Comparison of ENCODE assay signal across 8 cellular contexts in the genomic region with DNA sequence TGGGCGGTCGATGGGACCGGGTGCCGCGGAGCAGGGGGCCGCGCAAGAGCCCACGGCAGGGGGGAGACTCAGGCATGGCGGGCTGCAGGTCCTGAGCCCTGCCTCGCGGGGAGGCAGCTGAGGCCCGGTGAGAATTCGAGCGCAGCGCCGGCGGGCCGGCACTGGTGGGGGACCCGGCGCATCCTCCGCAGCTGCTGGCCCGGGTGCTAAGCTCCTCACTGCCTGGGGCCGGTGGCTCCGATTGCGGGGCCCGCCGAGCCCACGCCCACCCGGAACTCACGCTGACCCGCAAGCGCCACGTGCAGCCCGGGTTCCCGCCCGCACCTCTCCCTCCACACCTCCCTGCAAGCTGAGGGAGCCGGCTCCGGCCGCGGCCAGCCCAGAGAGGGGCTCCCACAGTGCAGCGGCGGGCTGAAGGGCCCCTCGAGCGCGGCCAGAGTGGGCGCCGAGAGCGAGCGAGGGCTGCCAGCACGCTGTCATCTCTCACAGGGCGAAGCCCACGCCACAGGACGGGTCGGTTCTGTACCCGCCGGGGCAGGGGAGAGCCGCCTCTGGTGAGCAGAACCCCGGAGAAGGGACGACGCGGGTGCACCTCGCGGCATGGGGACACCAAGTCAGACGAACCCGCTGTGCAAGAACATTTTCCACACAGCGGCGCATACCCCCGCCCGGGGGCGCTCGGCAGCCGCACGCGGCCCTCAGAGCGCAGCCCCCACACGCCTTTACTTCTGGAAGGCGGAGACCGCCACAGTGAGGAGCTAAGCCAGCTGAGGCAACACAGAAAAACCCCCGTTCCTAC. TPM values are rescaled to one million over a fixed set of nuclear protein-coding genes. Genes with fewer than 3 reads are reported as not detected.
DNase-seq lines count a peak whose midpoint lies in the region; ATAC-seq and TF ChIP-seq lines count a peak whose summit lies in the region.

No MANE protein-coding gene starts in this region.

- CTCF ChIA-PET in SK-N-SH (lab: Yijun Ruan, JAX): interaction anchor here (0.8 to 4.1 kb wide), 9 partner anchors 16 to 96 kb away, joined by 3 to 37 read pairs (median 5); no protein-coding TSS in a partner anchor
- CTCF ChIA-PET in activated CD4-positive, alpha-beta memory T cell treated with anti-CD3 and anti-CD28 coated beads for 36 hours (lab: Charles Lee): interaction anchor here (0.7 to 5.0 kb wide), 11 partner anchors 13 to 312 kb away, joined by 3 to 47 read pairs (median 3); a partner anchor contains a TSS

- peaks cover 27% of the 10 kb centered on the region for H4K20me1 ChIP-seq in SK-N-SH (ENCODE audit: insufficient read depth)

- no peak; the same call in 1 of the 2 replicates for TF ChIP-seq CTCF in SK-N-SH (IDR thresholded peaks at IDR 0.05)
- TF ChIP-seq CTCF in GM10266 (IDR thresholded peaks at IDR 0.05; ENCODE audit: control insufficient read depth, insufficient read depth, low read depth, missing control alignments): no peak

- H3K4me3 Mint-ChIP-seq in activated CD4-positive, alpha-beta memory T cell treated with anti-CD3 and anti-CD28 coated beads for 36 hours: peak overlapping the region; percentile 87

- peak overlapping the region; percentile 4 to 47; a peak in 3 of 4 replicates for H3K27ac ChIP-seq in SK-N-SH (ENCODE audit: low read depth in 2 of 2, low read length in 1 of 2)
- no peak overlapping the region for H3K27ac ChIP-seq in iPS DF 6.9 (ENCODE audit: low read length)
- H3K27ac ChIP-seq in substantia nigra (ENCODE audit: low read depth, low read length, poor library complexity, severe bottlenecking): peak overlapping the region; percentile 70

- TF ChIP-seq EP300 in SK-N-SH (IDR thresholded peaks at IDR 0.05; ENCODE audit: borderline replicate concordance in 1 of 2, low read depth in 1 of 2, low read length in 1 of 2): no peak

- no peak for TF ChIP-seq RAD21 in SK-N-SH (IDR thresholded peaks at IDR 0.05; ENCODE audit: low read length)

- ATAC-seq in SK-N-SH treated with all-trans-retinoic acid at 6 μM for 48 hours: no peak

- no peaks in the 10 kb centered on the region for H3K9me2 ChIP-seq in SK-N-SH

- H3K9me3 ChIP-seq in SK-N-SH: no peaks in the 10 kb centered on the region
- no peaks in the 10 kb centered on the region for H3K9me3 ChIP-seq in iPS DF 6.9 (ENCODE audit: control insufficient read depth, insufficient read depth, low read length)

- no peaks in the 10 kb centered on the region for H3K27me3 Mint-ChIP-seq in activated CD4-positive, alpha-beta memory T cell treated with anti-CD3 and anti-CD28 coated beads for 36 hours

- DNase-seq in SK-N-SH (peak; percentile 55), iPS DF 6.9 (ENCODE audit: low read depth, low spot score) (no peak), substantia nigra (lab: John Stamatoyannopoulos, UW) (peak in 1 of 49 donors; percentile 41), AG08395 (ENCODE audit: low spot score) (no peak), NCI-H2081 treated with DMSO at 0.1 percent for 48 hours (lab: John Stamatoyannopoulos, UW) (no peak), GM10266 (ENCODE audit: extremely low spot score) (no peak)
- no peak for DNase-seq in activated CD4-positive, alpha-beta memory T cell treated with anti-CD3 and anti-CD28 coated beads for 36 hours

- peaks cover 24% of the 10 kb centered on the region for H3K4me1 Mint-ChIP-seq in activated CD4-positive, alpha-beta memory T cell treated with anti-CD3 and anti-CD28 coated beads for 36 hours (ENCODE audit: low read depth)

- intact Hi-C loops in activated CD4-positive, alpha-beta memory T cell treated with anti-CD3 and anti-CD28 coated beads for 36 hours (cut with micrococcal nuclease): loop anchor here (1.0 to 5.0 kb wide), 6 partner anchors 27 to 739 kb away; a partner anchor contains a TSS

- H3K79me2 ChIP-seq in SK-N-SH (ENCODE audit: insufficient read depth): peaks cover 37% of the 10 kb centered on the region

- H2AFZ ChIP-seq in SK-N-SH (ENCODE audit: low read depth): peak overlapping the region; percentile 99

- H3K36me3 ChIP-seq in SK-N-SH (replicated peaks in 1 of 2; ENCODE audit: control insufficient read depth in 1 of 2, insufficient read depth in 2 of 2, low read length in 1 of 2) (peaks cover 7 to 11% of the 10 kb centered on the region in 2 experiments), iPS DF 6.9 (ENCODE audit: control insufficient read depth, insufficient read depth, low read length) (peaks cover 16% of the 10 kb centered on the region)

- H3K4me2 ChIP-seq in SK-N-SH: peak overlapping the region; percentile 97

- POLR2A ChIA-PET in SK-N-SH (lab: Yijun Ruan, JAX): interaction anchor here (0.8 to 1.4 kb wide), 3 partner anchors 21 to 269 kb away, joined by 3 to 8 read pairs (median 3); a partner anchor contains a TSS
- POLR2A ChIA-PET in activated CD4-positive, alpha-beta memory T cell treated with anti-CD3 and anti-CD28 coated beads for 36 hours (lab: Charles Lee): interaction anchor here (1.1 to 2.2 kb wide), 4 partner anchors 26 to 233 kb away, joined by 3 to 9 read pairs (median 4); no protein-coding TSS in a partner anchor

- peaks cover 2% of the 10 kb centered on the region for H3K9me3 Mint-ChIP-seq in activated CD4-positive, alpha-beta memory T cell treated with anti-CD3 and anti-CD28 coated beads for 36 hours

- peaks cover 7% of the 10 kb centered on the region for H3F3A ChIP-seq in SK-N-SH (replicated peaks; ENCODE audit: insufficient read depth)

- peaks cover 18% of the 10 kb centered on the region for H3K36me3 Mint-ChIP-seq in activated CD4-positive, alpha-beta memory T cell treated with anti-CD3 and anti-CD28 coated beads for 36 hours

- peaks cover 8 to 14% of the 10 kb centered on the region in 2 experiments; a peak in 3 of 4 replicates for H3K4me1 ChIP-seq in SK-N-SH (ENCODE audit: control insufficient read depth in 1 of 2, insufficient read depth in 2 of 2, low read depth in 1 of 2, low read length in 1 of 2)
- H3K4me1 ChIP-seq in iPS DF 6.9 (ENCODE audit: control insufficient read depth, insufficient read depth, low read length): peaks cover 5% of the 10 kb centered on the region; the same call in 1 of the 2 replicates

- H3K27ac Mint-ChIP-seq in activated CD4-positive, alpha-beta memory T cell treated with anti-CD3 and anti-CD28 coated beads for 36 hours: peak overlapping the region; percentile 80

- H3K9ac ChIP-seq in SK-N-SH: peak overlapping the region; percentile 75

- H3K4me3 ChIP-seq in SK-N-SH (ENCODE audit: low read depth in 2 of 2, low read length in 1 of 2) (peak overlapping the region; percentile 88 to 99), iPS DF 6.9 (ENCODE audit: low read length) (peak overlapping the region; percentile 26; the same call in 1 of the 2 replicates)

- no peaks in the 10 kb centered on the region for H3K27me3 ChIP-seq in SK-N-SH (ENCODE audit: insufficient read depth)
- H3K27me3 ChIP-seq in iPS DF 6.9 (ENCODE audit: control insufficient read depth, insufficient read depth, low read length): no peaks in the 10 kb centered on the region

- 82% methylated on average over 21 of the region's 79 CpGs for WGBS in SK-N-SH (ENCODE audit: low lambda C conversion rate)
- WGBS in iPS DF 6.9 (ENCODE audit: insufficient coverage, insufficient read length): no CpG with 5 or more reads among the region's 79 CpGs

TF ChIP-seq in SK-N-SH, 30 proteins besides CTCF, POLR2A, EP300 and RAD21:
- TF ChIP-seq JUND (IDR thresholded peaks at IDR 0.05) (no peak), CHD2 (IDR thresholded peaks at IDR 0.05; ENCODE audit: low read length, partially characterized antibody) (no peak), SIN3A (IDR thresholded peaks at IDR 0.05; ENCODE audit: borderline replicate concordance, low read depth, low read length) (no peak), FOXJ3 (CRISPR knock-in tag; IDR thresholded peaks at IDR 0.05) (no peak), MEF2A (IDR thresholded peaks at IDR 0.05; ENCODE audit: borderline replicate concordance, low read depth) (no peak), GATA2 (CRISPR knock-in tag; IDR thresholded peaks at IDR 0.05) (no peak), RCOR1 (IDR thresholded peaks at IDR 0.05; ENCODE audit: low read length) (no peak), FOXM1 (IDR thresholded peaks at IDR 0.05; ENCODE audit: low read depth) (no peak)

TF ChIP-seq in SK-N-SH treated with all-trans-retinoic acid at 6 μM for 48 hours, 23 proteins besides CTCF, POLR2A, EP300 and RAD21 (continues in another document):
- TF ChIP-seq, protein P1, sequence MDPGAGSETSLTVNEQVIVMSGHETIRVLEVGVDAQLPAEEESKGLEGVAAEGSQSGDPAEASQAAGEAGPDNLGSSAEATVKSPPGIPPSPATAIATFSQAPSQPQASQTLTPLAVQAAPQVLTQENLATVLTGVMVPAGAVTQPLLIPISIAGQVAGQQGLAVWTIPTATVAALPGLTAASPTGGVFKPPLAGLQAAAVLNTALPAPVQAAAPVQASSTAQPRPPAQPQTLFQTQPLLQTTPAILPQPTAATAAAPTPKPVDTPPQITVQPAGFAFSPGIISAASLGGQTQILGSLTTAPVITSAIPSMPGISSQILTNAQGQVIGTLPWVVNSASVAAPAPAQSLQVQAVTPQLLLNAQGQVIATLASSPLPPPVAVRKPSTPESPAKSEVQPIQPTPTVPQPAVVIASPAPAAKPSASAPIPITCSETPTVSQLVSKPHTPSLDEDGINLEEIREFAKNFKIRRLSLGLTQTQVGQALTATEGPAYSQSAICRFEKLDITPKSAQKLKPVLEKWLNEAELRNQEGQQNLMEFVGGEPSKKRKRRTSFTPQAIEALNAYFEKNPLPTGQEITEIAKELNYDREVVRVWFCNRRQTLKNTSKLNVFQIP (CRISPR knock-in tag; IDR thresholded peaks at IDR 0.05; ENCODE audit: borderline replicate concordance, low read depth): no peak
- no peak for TF ChIP-seq ZNF565 (CRISPR knock-in tag; conservative IDR thresholded peaks at IDR 0.05; ENCODE audit: low read depth)

RNA-seq across cellular contexts. Expression of a gene that starts 1.2 kb away (rescaled TPM):
- 122 and 137 TPM in 2 replicates for polyA plus RNA-seq in SK-N-SH (2012; rRNA removed)
- 57.2 and 97.8 TPM in 2 replicates for polyA plus RNA-seq in SK-N-SH (2012; cell fraction: cytosol; rRNA removed)
- polyA plus RNA-seq in SK-N-SH (2012; cell fraction: nucleus; rRNA removed): 109 and 142 TPM in 2 replicates
- 100 to 1,000 TPM in 1 of 2 experiments, 10 to 100 TPM in 1; 97.6 to 109 TPM for total RNA-seq in activated CD4-positive, alpha-beta memory T cell treated with anti-CD3 and anti-CD28 coated beads for 36 hours

RNA-seq across cellular contexts. Expression of a gene that starts 27.7 kb away (rescaled TPM):
- 11.8 and 14.3 TPM in 2 replicates for polyA plus RNA-seq in SK-N-SH (2012; rRNA removed)
- 11.0 and 11.2 TPM in 2 replicates for polyA plus RNA-seq in SK-N-SH (2012; cell fraction: cytosol; rRNA removed)
- 44.6 and 48.8 TPM in 2 replicates for polyA plus RNA-seq in SK-N-SH (2012; cell fraction: nucleus; rRNA removed)
- total RNA-seq in activated CD4-positive, alpha-beta memory T cell treated with anti-CD3 and anti-CD28 coated beads for 36 hours: 1 to 10 TPM; 2.3 to 3.3 TPM

RNA-seq across cellular contexts. Expression of a gene that starts 43.8 kb away (rescaled TPM):
- 185 and 198 TPM in 2 replicates for polyA plus RNA-seq in SK-N-SH (2012; rRNA removed)
- 99.2 and 137 TPM in 2 replicates for polyA plus RNA-seq in SK-N-SH (2012; cell fraction: cytosol; rRNA removed)
- polyA plus RNA-seq in SK-N-SH (2012; cell fraction: nucleus; rRNA removed): 365 and 420 TPM in 2 replicates
- total RNA-seq in activated CD4-positive, alpha-beta memory T cell treated with anti-CD3 and anti-CD28 coated beads for 36 hours: 100 to 1,000 TPM; 131 to 133 TPM

RNA-seq across cellular contexts. Expression of a gene that starts 49.2 kb away (rescaled TPM):
- 2.9 and 3.1 TPM in 2 replicates for polyA plus RNA-seq in SK-N-SH (2012; rRNA removed)
- 1.4 and 2.2 TPM in 2 replicates for polyA plus RNA-seq in SK-N-SH (2012; cell fraction: cytosol; rRNA removed)
- 1.7 TPM in 2 replicates for polyA plus RNA-seq in SK-N-SH (2012; cell fraction: nucleus; rRNA removed)
- 1 to 10 TPM; 3.1 to 3.4 TPM for total RNA-seq in activated CD4-positive, alpha-beta memory T cell treated with anti-CD3 and anti-CD28 coated beads for 36 hours
